Comparison of ENCODE assay signal across 8 cellular contexts in genomic region chr4:31370866-31371465, GRCh38.
DNase-seq lines count a peak whose midpoint lies in the region; ATAC-seq and TF ChIP-seq lines count a peak whose summit lies in the region.
"Had no signal": no experiment of that assay in that cellular context is flagged by ENCODE, and none has a peak within 500 bp of the region (broad histone marks: within the 10 kb centered on the region; RNA-seq: fewer than 3 reads in every experiment).

No MANE protein-coding gene starts in this region.

- CTCF ChIA-PET in IMR-90 (lab: Yijun Ruan, JAX) = no interaction called here

- no peak overlapping the region for H2BK20ac ChIP-seq in IMR-90 (ENCODE audit: low read depth, low read length)

- H2AK9ac ChIP-seq in IMR-90 (replicated peaks; ENCODE audit: low read depth, low read length, poor library complexity) = no peak overlapping the region

- no peaks in the 10 kb centered on the region for H3K79me1 ChIP-seq in IMR-90 (ENCODE audit: low read depth in 1 of 2, low read length in 2 of 2)

- in situ Hi-C loops in IMR-90 (cut with MboI; ENCODE audit: low sequenced_read_pairs) = no loop called here

- TF ChIP-seq POLR2A in IMR-90 (IDR thresholded peaks at IDR 0.05; ENCODE audit: low read depth, low read length) = no peak

- H3K4me1 ChIP-seq in IMR-90 (ENCODE audit: control insufficient read depth, insufficient read depth, low read length) (no peaks in the 10 kb centered on the region), neural progenitor cell (no peaks in the 10 kb centered on the region)

- ATAC-seq in GM21737 (IDR thresholded peaks at IDR 0.05; ENCODE audit: unreplicated experiment) (peak; percentile 86), IMR-90 (ENCODE audit: low read depth) (peak; percentile 79), esophagus mucosa (peak; percentile 35)

- H2AK5ac ChIP-seq in IMR-90 (ENCODE audit: low read depth, low read length) = no peak overlapping the region

- H3K9ac ChIP-seq in IMR-90 (ENCODE audit: low read depth, low read length) = no peak overlapping the region
- no peak overlapping the region for H3K9ac ChIP-seq in neural progenitor cell

- TF ChIP-seq RAD21 in IMR-90 (IDR thresholded peaks at IDR 0.05; ENCODE audit: low read length) = peak; percentile 57

- no CpG with 5 or more reads among the region's 3 CpGs for WGBS in IMR-90 (ENCODE audit: extremely low coverage in 2 of 2, insufficient read length in 1 of 2), 2 experiments

- no peak overlapping the region for H2BK120ac ChIP-seq in IMR-90 (ENCODE audit: low read depth, low read length)

- H3K4me2 ChIP-seq in IMR-90 (ENCODE audit: low read depth, low read length) (no peak overlapping the region), neural progenitor cell (no peak overlapping the region)

- no peak overlapping the region for H3K27ac Mint-ChIP-seq in neural progenitor cell
- H3K27ac Mint-ChIP-seq: activated naive CD8-positive, alpha-beta T cell treated with anti-CD3 and anti-CD28 coated beads, Interleukin-2, amount 10 ng/mL, durations not matched to agents 7 days and 5 days had no signal

- H3K27ac ChIP-seq in IMR-90 (ENCODE audit: insufficient read depth, low read length) (no peak overlapping the region), neural progenitor cell (no peak overlapping the region)

- H3K4me1 Mint-ChIP-seq in neural progenitor cell = no peaks in the 10 kb centered on the region
- H3K4me1 Mint-ChIP-seq: activated naive CD8-positive, alpha-beta T cell treated with anti-CD3 and anti-CD28 coated beads, Interleukin-2, amount 10 ng/mL, durations not matched to agents 7 days and 5 days had no signal

- H3K9me3 ChIP-seq in IMR-90 (ENCODE audit: control insufficient read depth, insufficient read depth, low read length) = no peaks in the 10 kb centered on the region
- H3K9me3 ChIP-seq in neural progenitor cell (ENCODE audit: low read depth) = no peaks in the 10 kb centered on the region

- H3K9me1 ChIP-seq in IMR-90 (ENCODE audit: insufficient read depth, low read length) = no peaks in the 10 kb centered on the region

- H3K36me3 ChIP-seq in IMR-90 (ENCODE audit: control insufficient read depth, insufficient read depth, low read length) (no peaks in the 10 kb centered on the region), neural progenitor cell (no peaks in the 10 kb centered on the region)

- intact Hi-C loops in IMR-90 (cut with micrococcal nuclease) = loop anchor here (1.0 to 2.0 kb wide), 4 partner anchors 304 to 652 kb away; no protein-coding TSS in a partner anchor

- no peak overlapping the region for H3K14ac ChIP-seq in IMR-90 (replicated peaks; ENCODE audit: low read depth, low read length)

- no peak overlapping the region for H3K18ac ChIP-seq in IMR-90 (ENCODE audit: low read depth, low read length)

- H3K4ac ChIP-seq in IMR-90 (ENCODE audit: low read depth, low read length) = no peak overlapping the region

- POLR2A ChIA-PET in IMR-90 (lab: Charles Lee; ENCODE audit: unreplicated experiment) = no interaction called here

- DNase-seq in IMR-90 = peak; percentile 28
- DNase-seq in RKO (ENCODE audit: low spot score) = peak; percentile 62
- peak; percentile 65 for DNase-seq in neural progenitor cell (ENCODE audit: low spot score)
- no peak for DNase-seq in stimulated activated CD4-positive, alpha-beta T cell treated with anti-CD3 and anti-CD28 coated beads, Interleukin-4, amount 100 ng/mL, for 1 hour
- DNase-seq: activated naive CD8-positive, alpha-beta T cell treated with anti-CD3 and anti-CD28 coated beads, Interleukin-2, amount 10 ng/mL, durations not matched to agents 7 days and 5 days had no signal

- TF ChIP-seq CTCF in GM12874 (IDR thresholded peaks at IDR 0.05; ENCODE audit: insufficient read depth, low read depth, low read length) (peak; percentile 66), IMR-90 (conservative IDR thresholded peaks at IDR 0.05; ENCODE audit: low read depth, low read length) (peak; percentile 57), neural progenitor cell (IDR thresholded peaks at IDR 0.05) (peak; percentile 80)

- no peak overlapping the region for H3K56ac ChIP-seq in IMR-90 (ENCODE audit: extremely low read depth, insufficient read depth, low read length)

- H3K23ac ChIP-seq in IMR-90 (ENCODE audit: low read depth, low read length) = no peak overlapping the region

- no peak overlapping the region for H2BK5ac ChIP-seq in IMR-90 (ENCODE audit: low read depth, low read length, poor library complexity, severe bottlenecking)

- no peaks in the 10 kb centered on the region for H3K36me3 Mint-ChIP-seq in neural progenitor cell
- H3K36me3 Mint-ChIP-seq: activated naive CD8-positive, alpha-beta T cell treated with anti-CD3 and anti-CD28 coated beads, Interleukin-2, amount 10 ng/mL, durations not matched to agents 7 days and 5 days had no signal

- no peaks in the 10 kb centered on the region for H4K20me1 ChIP-seq in IMR-90 (ENCODE audit: insufficient read depth, low read length)
- H4K20me1 ChIP-seq in neural progenitor cell (ENCODE audit: low read depth) = no peaks in the 10 kb centered on the region

- no peak overlapping the region for H3K4me3 Mint-ChIP-seq in neural progenitor cell
- H3K4me3 Mint-ChIP-seq: activated naive CD8-positive, alpha-beta T cell treated with anti-CD3 and anti-CD28 coated beads, Interleukin-2, amount 10 ng/mL, durations not matched to agents 7 days and 5 days had no signal

- no peak overlapping the region for H4K5ac ChIP-seq in IMR-90 (ENCODE audit: low read depth, low read length)

- no TSS peak for BruUV-seq in IMR-90 (replicated peaks; lab: Mats Ljungman, UMichigan)

- H3K9me3 Mint-ChIP-seq in neural progenitor cell = peaks cover 3% of the 10 kb centered on the region
- H3K9me3 Mint-ChIP-seq: activated naive CD8-positive, alpha-beta T cell treated with anti-CD3 and anti-CD28 coated beads, Interleukin-2, amount 10 ng/mL, durations not matched to agents 7 days and 5 days had no signal

- no peaks in the 10 kb centered on the region for H3K27me3 Mint-ChIP-seq in neural progenitor cell (ENCODE audit: insufficient read depth, low read depth)
- H3K27me3 Mint-ChIP-seq: activated naive CD8-positive, alpha-beta T cell treated with anti-CD3 and anti-CD28 coated beads, Interleukin-2, amount 10 ng/mL, durations not matched to agents 7 days and 5 days had no signal

- H4K91ac ChIP-seq in IMR-90 (ENCODE audit: insufficient read depth, low read depth, low read length) = no peak overlapping the region

- dilution Hi-C loops in IMR-90 (cut with HindIII; ENCODE audit: low sequenced_read_pairs, unreplicated experiment) = no loop called here

- no peak overlapping the region for H3K4me3 ChIP-seq in IMR-90 (ENCODE audit: insufficient read depth, low read depth, low read length)
- no peak overlapping the region for H3K4me3 ChIP-seq in neural progenitor cell

- H4K8ac ChIP-seq in IMR-90 (ENCODE audit: low read depth in 2 of 2, low read length in 2 of 2) = no peak overlapping the region

- H3K27me3 ChIP-seq in IMR-90 (ENCODE audit: control insufficient read depth, insufficient read depth, low read length) = no peaks in the 10 kb centered on the region
- H3K27me3 ChIP-seq in neural progenitor cell = no peaks in the 10 kb centered on the region

- no peak overlapping the region for H2BK15ac ChIP-seq in IMR-90 (ENCODE audit: low read depth, low read length)

- H3F3A ChIP-seq in neural progenitor cell (ENCODE audit: low read depth) = no peaks in the 10 kb centered on the region

- H2AFZ ChIP-seq in IMR-90 (replicated peaks; ENCODE audit: low read length, poor library complexity) = no peak overlapping the region
- peak overlapping the region; percentile 37 for H2AFZ ChIP-seq in neural progenitor cell (replicated peaks)

- H3K79me2 ChIP-seq in neural progenitor cell (ENCODE audit: low read depth) = no peaks in the 10 kb centered on the region

TF ChIP-seq in IMR-90, 13 proteins besides CTCF, POLR2A, EP300 and RAD21:
- TF ChIP-seq SMC3 (IDR thresholded peaks at IDR 0.05; ENCODE audit: low read depth, low read length) (peak; percentile 42), NFE2L2 (IDR thresholded peaks at IDR 0.05; ENCODE audit: low read depth, low read length) (no peak)

Comparison
In these comparisons a context has a peak if more than half of its experiments do, and no peak if none do; other contexts are left out.
1. ATAC-seq: peak in every context shown above with its lines; median percentile 86 in GM21737; 79 in IMR-90; 35 in esophagus mucosa.